In the genomic region with DNA sequence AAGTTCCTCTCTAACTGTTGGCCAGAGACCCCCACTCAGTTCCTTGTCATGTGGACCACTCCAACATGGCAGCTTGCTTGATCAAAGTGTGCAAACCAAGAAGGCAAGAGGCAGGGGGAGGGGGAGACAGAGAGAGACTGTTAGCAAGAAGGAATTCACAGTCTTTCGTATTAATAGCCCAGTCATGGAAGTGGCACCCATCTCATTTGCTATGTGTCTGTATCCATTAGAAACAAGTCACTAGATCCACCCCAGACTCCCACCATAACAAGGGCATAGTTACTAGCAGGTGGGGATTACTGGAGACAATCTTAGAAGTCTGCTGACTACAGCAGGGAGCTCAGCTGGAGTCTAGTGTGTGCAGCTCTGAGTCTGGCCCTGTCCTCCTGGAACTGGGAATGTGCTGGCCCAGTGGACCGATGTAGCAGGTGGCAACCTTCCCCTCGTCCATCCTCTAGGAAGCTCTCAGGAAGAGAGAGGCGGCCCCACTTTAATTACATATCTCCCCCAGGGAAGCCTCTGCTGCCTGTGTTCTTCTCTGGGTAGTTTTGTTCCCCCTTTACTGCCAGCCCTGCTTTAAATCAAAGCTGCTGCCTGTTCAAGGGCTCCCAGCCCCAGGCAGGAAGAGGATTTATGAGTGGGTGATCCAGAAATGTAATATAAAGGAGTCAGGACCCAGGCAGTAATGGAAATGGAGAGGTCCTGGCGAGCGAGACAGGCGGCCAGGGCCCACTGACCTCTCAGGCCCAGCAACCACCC, we compare ENCODE assay signal across 16 cellular contexts. TPM values are rescaled to one million over a fixed set of nuclear protein-coding genes. Genes with fewer than 3 reads are reported as not detected.
DNase-seq lines count a peak whose midpoint lies in the region; ATAC-seq, FAIRE-seq and TF ChIP-seq lines count a peak whose summit lies in the region.
"Had no signal": no experiment of that assay in that cellular context is flagged by ENCODE, and none has a peak within 500 bp of the region (broad histone marks: within the 10 kb centered on the region; RNA-seq: fewer than 3 reads in every experiment).

No MANE protein-coding gene starts in this region.

- no peak overlapping the region for H3K4me3 ChIP-seq in right atrium auricular region
- H3K4me3 ChIP-seq: HAP-1 had no signal

- TF ChIP-seq POLR2A in erythroblast (IDR thresholded peaks at IDR 0.05; ENCODE audit: low read length), result no peak

- DNase-seq in right atrium auricular region (ENCODE audit: low spot score) (peak; percentile 54), left cardiac atrium (no peak), islet precursor cell (peak; percentile 47), erythroblast (lab: John Stamatoyannopoulos, UW) (no peak), frontal cortex (ENCODE audit: low spot score in 2 of 2) (no peak), NCI-H446 (lab: John Stamatoyannopoulos, UW) (no peak)
- DNase-seq: C1 segment of cervical spinal cord, DND-41, NCI-H1436, NCI-H2081, NCI-H345, NCI-H748 treated with DMSO at 0.1 percent for 48 hours had no signal

- intact Hi-C loops in left cardiac atrium (cut with DNase I), result no loop called here

- no peak for FAIRE-seq in frontal cortex (lab: Jason Lieb, UNC)
- FAIRE-seq: G401.6 had no signal

- TF ChIP-seq CTCF in right atrium auricular region (IDR thresholded peaks at IDR 0.05), result no peak
- no peak for TF ChIP-seq CTCF in nephron (IDR thresholded peaks at IDR 0.05; ENCODE audit: unreplicated experiment in 3 of 3)

- peak overlapping the region; percentile 30 to 62 (median 48) for H3K27ac Mint-ChIP-seq in nephron

- H3K9me3 Mint-ChIP-seq in nephron, result peaks cover 17% of the 10 kb centered on the region

- H3K27me3 Mint-ChIP-seq in nephron (ENCODE audit: low read depth), result peaks cover 12% of the 10 kb centered on the region

- no peak for ATAC-seq in left cardiac atrium

- H3K36me3 Mint-ChIP-seq in nephron (ENCODE audit: low read depth), result no peaks in the 10 kb centered on the region

- H3K27ac ChIP-seq in right atrium auricular region, result no peak overlapping the region
- H3K27ac ChIP-seq: KMS-11 had no signal

- H3K36me3 ChIP-seq in right atrium auricular region, result no peaks in the 10 kb centered on the region
- H3K36me3 ChIP-seq: HAP-1 had no signal

- no peaks in the 10 kb centered on the region for H3K27me3 ChIP-seq in right atrium auricular region

- H3K4me3 Mint-ChIP-seq in nephron, result no peak overlapping the region

- H3K4me1 ChIP-seq in right atrium auricular region, result no peaks in the 10 kb centered on the region

- no peaks in the 10 kb centered on the region for H3K9me3 ChIP-seq in right atrium auricular region
- H3K9me3 ChIP-seq: HAP-1 had no signal

- peaks cover 43% of the 10 kb centered on the region for H3K4me1 Mint-ChIP-seq in nephron

RNA-seq across cellular contexts. Expression of gene ALDH1B1, which starts 47.8 kb away (rescaled TPM):
- total RNA-seq in right atrium auricular region, result 10 to 100 TPM; 13.7 to 32.0 TPM
- 10 to 100 TPM; 19.4 to 21.0 TPM for total RNA-seq in left cardiac atrium
- 11.0 TPM for total RNA-seq in frontal cortex

Comparison
In these comparisons a context has a peak if more than half of its experiments do, and no peak if none do; other contexts are left out.
1. DNase-seq: peak in right atrium auricular region (single experiment) and islet precursor cell (single experiment); none in left cardiac atrium (single experiment), erythroblast (0 of 2), frontal cortex (0 of 2) and NCI-H446 (0 of 2).